ENCODE assay signal across 9 cellular contexts in genomic region chr17:50841949-50842354, GRCh38.
DNase-seq lines count a peak whose midpoint lies in the region; ATAC-seq and TF ChIP-seq lines count a peak whose summit lies in the region.
"Had no signal": no experiment of that assay in that cellular context is flagged by ENCODE, and none has a peak within 500 bp of the region (broad histone marks: within the 10 kb centered on the region; RNA-seq: fewer than 3 reads in every experiment).

No MANE protein-coding gene starts in this region.

- peak; percentile 40 for DNase-seq in activated gamma-delta T cell treated with Interleukin-2 at 50 U/mL for 16 hours
- no peak for DNase-seq in activated gamma-delta T cell (lab: John Stamatoyannopoulos, UW)
- DNase-seq in NCI-H1694 treated with DMSO at 0.1 percent for 48 hours (lab: John Stamatoyannopoulos, UW), result peak; percentile 88
- DNase-seq in T-helper 2 cell treated with Interferon-gamma antibody and Interleukin-4, amounts not matched to agents 5 μg/mL and 100 μg/mL, for 36 hours (ENCODE audit: low spot score), result peak; percentile 23
- DNase-seq in brain microvascular endothelial cell, result peak; percentile 60
- peak; percentile 92 for DNase-seq in islet precursor cell
- DNase-seq in stimulated activated CD4-positive, alpha-beta T cell treated with anti-CD3 and anti-CD28 coated beads, Interleukin-1b, Interleukin-23, amount 100 ng/mL, for 48 hours, result peak; percentile 49

- H3K27ac Mint-ChIP-seq in T-helper 2 cell treated with Interferon-gamma antibody and Interleukin-4, amounts not matched to agents 5 μg/mL and 100 μg/mL, for 36 hours, result no peak overlapping the region

- H3K27me3 Mint-ChIP-seq in T-helper 2 cell treated with Interferon-gamma antibody and Interleukin-4, amounts not matched to agents 5 μg/mL and 100 μg/mL, for 36 hours (ENCODE audit: low read depth), result peaks cover 3% of the 10 kb centered on the region

- ATAC-seq in HG02623 (IDR thresholded peaks at IDR 0.05; ENCODE audit: unreplicated experiment), result no peak

- no peaks in the 10 kb centered on the region for H3K9me3 Mint-ChIP-seq in T-helper 2 cell treated with Interferon-gamma antibody and Interleukin-4, amounts not matched to agents 5 μg/mL and 100 μg/mL, for 36 hours

- no peak overlapping the region for H3K4me3 ChIP-seq in brain microvascular endothelial cell (ENCODE audit: low read depth, low read length)

- H3K27ac ChIP-seq in brain microvascular endothelial cell, result no peak overlapping the region
- H3K27ac ChIP-seq: epithelial cell of prostate had no signal

- H3K36me3 ChIP-seq in brain microvascular endothelial cell (replicated peaks), result no peaks in the 10 kb centered on the region

- in situ Hi-C loops in brain microvascular endothelial cell (cut with HindIII; ENCODE audit: low pct_ligation_motif_present, low sequenced_read_pairs), result no loop called here

- peak; percentile 92 for TF ChIP-seq CTCF in brain microvascular endothelial cell (IDR thresholded peaks at IDR 0.05; ENCODE audit: low read depth, low read length, missing control alignments)

- H3K36me3 Mint-ChIP-seq in T-helper 2 cell treated with Interferon-gamma antibody and Interleukin-4, amounts not matched to agents 5 μg/mL and 100 μg/mL, for 36 hours (ENCODE audit: low read depth), result no peaks in the 10 kb centered on the region

- no peaks in the 10 kb centered on the region for H3K27me3 ChIP-seq in brain microvascular endothelial cell (replicated peaks)

- no peaks in the 10 kb centered on the region for H3K4me1 Mint-ChIP-seq in T-helper 2 cell treated with Interferon-gamma antibody and Interleukin-4, amounts not matched to agents 5 μg/mL and 100 μg/mL, for 36 hours (ENCODE audit: low read depth)

- H3K4me3 Mint-ChIP-seq in T-helper 2 cell treated with Interferon-gamma antibody and Interleukin-4, amounts not matched to agents 5 μg/mL and 100 μg/mL, for 36 hours, result no peak overlapping the region
